8 cellular contexts compared by ENCODE assay signal in genomic region chr5:2750758-2751464, GRCh38. TPM values are rescaled to one million over a fixed set of nuclear protein-coding genes. Genes with fewer than 3 reads are reported as not detected.
A peak's percentile ranks its signal among the peaks of the same experiment; 100 is the strongest.
DNase-seq lines count a peak whose midpoint lies in the region; ATAC-seq and TF ChIP-seq lines count a peak whose summit lies in the region.

No MANE protein-coding gene starts in this region.

- peaks cover 55% of the 10 kb centered on the region for H3K27me3 Mint-ChIP-seq in activated CD8-positive, alpha-beta T cell treated with anti-CD3 and anti-CD28 coated beads for 36 hours

- H3K4me1 ChIP-seq in cardiac muscle cell (ENCODE audit: low read depth) (peaks cover 32% of the 10 kb centered on the region), ectodermal cell (ENCODE audit: control insufficient read depth, insufficient read depth, low read length) (peaks cover 15% of the 10 kb centered on the region), lung (ENCODE audit: control insufficient read depth in 2 of 2, insufficient read depth in 2 of 2, low read length in 2 of 2) (peaks cover 0 to 13% of the 10 kb centered on the region in 2 donors), SK-N-SH (ENCODE audit: control insufficient read depth in 1 of 2, insufficient read depth in 2 of 2, low read depth in 1 of 2, low read length in 1 of 2) (no peaks in the 10 kb centered on the region)

- no peaks in the 10 kb centered on the region for H3K9me2 ChIP-seq in SK-N-SH

- H3K4me3 Mint-ChIP-seq in activated CD8-positive, alpha-beta T cell treated with anti-CD3 and anti-CD28 coated beads for 36 hours, result no peak overlapping the region

- peak overlapping the region; percentile 97 for H3K4me3 ChIP-seq in cardiac muscle cell
- H3K4me3 ChIP-seq in ectodermal cell (ENCODE audit: insufficient read depth, low read depth, low read length), result peak overlapping the region; percentile 97
- peak overlapping the region; percentile 45 for H3K4me3 ChIP-seq in lung
- no peak overlapping the region for H3K4me3 ChIP-seq in SK-N-SH (ENCODE audit: low read depth in 2 of 2, low read length in 1 of 2)

- H3F3A ChIP-seq in SK-N-SH (replicated peaks; ENCODE audit: insufficient read depth), result no peaks in the 10 kb centered on the region

- H3K27me3 ChIP-seq in cardiac muscle cell (peaks cover 22% of the 10 kb centered on the region), ectodermal cell (ENCODE audit: control insufficient read depth, insufficient read depth, low read length, poor library complexity, severe bottlenecking) (peaks cover 14% of the 10 kb centered on the region), lung (ENCODE audit: control insufficient read depth, insufficient read depth) (peaks cover 23% of the 10 kb centered on the region), SK-N-SH (ENCODE audit: insufficient read depth) (peaks cover 63% of the 10 kb centered on the region)

- no peak for TF ChIP-seq RAD21 in SK-N-SH (IDR thresholded peaks at IDR 0.05; ENCODE audit: low read length)

- H3K27ac Mint-ChIP-seq in activated CD8-positive, alpha-beta T cell treated with anti-CD3 and anti-CD28 coated beads for 36 hours, result no peak overlapping the region

- no peaks in the 10 kb centered on the region for H4K20me1 ChIP-seq in SK-N-SH (ENCODE audit: insufficient read depth)

- H3K9me3 Mint-ChIP-seq in activated CD8-positive, alpha-beta T cell treated with anti-CD3 and anti-CD28 coated beads for 36 hours, result peaks cover 3% of the 10 kb centered on the region

- H3K36me3 Mint-ChIP-seq in activated CD8-positive, alpha-beta T cell treated with anti-CD3 and anti-CD28 coated beads for 36 hours (ENCODE audit: low read depth), result peaks cover 6% of the 10 kb centered on the region

- H2AFZ ChIP-seq in SK-N-SH (ENCODE audit: low read depth), result no peak overlapping the region

- H3K9ac ChIP-seq in SK-N-SH, result no peak overlapping the region

- H3K27ac ChIP-seq in cardiac muscle cell, result peak overlapping the region; percentile 94
- no peak overlapping the region for H3K27ac ChIP-seq in ectodermal cell (ENCODE audit: insufficient read depth, low read depth, low read length, poor library complexity, severe bottlenecking)
- peak overlapping the region in 1 of 2 donors; percentile 93 for H3K27ac ChIP-seq in lung (ENCODE audit: low read depth in 1 of 2, low read length in 1 of 2)
- H3K27ac ChIP-seq in SK-N-SH (ENCODE audit: low read depth in 2 of 2, low read length in 1 of 2), result no peak overlapping the region

- TF ChIP-seq CTCF in cardiac muscle cell (IDR thresholded peaks at IDR 0.05; ENCODE audit: low read depth, low read length), result no peak
- no peak for TF ChIP-seq CTCF in lung (IDR thresholded peaks at IDR 0.05; ENCODE audit: control extremely low read depth, extremely low read depth)
- no peak for TF ChIP-seq CTCF in SK-N-SH (IDR thresholded peaks at IDR 0.05)
- TF ChIP-seq CTCF in activated CD8-positive, alpha-beta T cell treated with anti-CD3 and anti-CD28 coated beads for 36 hours (IDR thresholded peaks at IDR 0.05), result no peak

- CTCF ChIA-PET in SK-N-SH (lab: Yijun Ruan, JAX), result no interaction called here
- CTCF ChIA-PET in activated CD8-positive, alpha-beta T cell treated with anti-CD3 and anti-CD28 coated beads for 36 hours (lab: Charles Lee), result interaction anchor here (0.6 kb wide), 1 partner anchor 365 kb away, joined by 3 read pairs; no protein-coding TSS in a partner anchor

- DNase-seq in cardiac muscle cell (ENCODE audit: low read depth in 1 of 2, low spot score in 1 of 2) (peak; percentile 12 to 69), cardiac septum (ENCODE audit: low spot score) (no peak), lung (ENCODE audit: low spot score) (no peak), SK-N-SH (no peak), amygdala (lab: John Stamatoyannopoulos, UW) (no peak), activated gamma-delta T cell treated with Interleukin-2 at 50 U/mL for 16 hours (no peak)
- no peak for DNase-seq in activated CD8-positive, alpha-beta T cell treated with anti-CD3 and anti-CD28 coated beads for 36 hours

- H3K79me2 ChIP-seq in SK-N-SH (ENCODE audit: insufficient read depth), result no peaks in the 10 kb centered on the region

- peaks cover 17% of the 10 kb centered on the region for H3K4me1 Mint-ChIP-seq in activated CD8-positive, alpha-beta T cell treated with anti-CD3 and anti-CD28 coated beads for 36 hours (ENCODE audit: low read depth)

- H3K36me3 ChIP-seq in cardiac muscle cell, result peaks cover 28% of the 10 kb centered on the region
- H3K36me3 ChIP-seq in ectodermal cell (ENCODE audit: control insufficient read depth, insufficient read depth, low read length), result peaks cover 16% of the 10 kb centered on the region
- no peaks in the 10 kb centered on the region for H3K36me3 ChIP-seq in lung (ENCODE audit: control insufficient read depth in 2 of 2, insufficient read depth in 2 of 2, low read length in 2 of 2)
- H3K36me3 ChIP-seq in SK-N-SH (replicated peaks in 1 of 2; ENCODE audit: control insufficient read depth in 1 of 2, insufficient read depth in 2 of 2, low read length in 1 of 2), result no peaks in the 10 kb centered on the region

- POLR2A ChIA-PET in SK-N-SH (lab: Yijun Ruan, JAX), result no interaction called here
- POLR2A ChIA-PET in activated CD8-positive, alpha-beta T cell treated with anti-CD3 and anti-CD28 coated beads for 36 hours (lab: Charles Lee), result no interaction called here

- intact Hi-C loops in cardiac septum (cut with DNase I), result loop anchor here (5.0 kb wide), 1 partner anchor 846 kb away; the partner anchor contains the start of gene IRX1
- intact Hi-C loops in activated CD8-positive, alpha-beta T cell treated with anti-CD3 and anti-CD28 coated beads for 36 hours (cut with micrococcal nuclease), result no loop called here

- no peak for ATAC-seq in lung (ENCODE audit: insufficient read depth, low FRiP score)
- no peak for ATAC-seq in activated CD8-positive, alpha-beta T cell treated with anti-CD3 and anti-CD28 coated beads for 36 hours

- no peak for TF ChIP-seq EP300 in SK-N-SH (IDR thresholded peaks at IDR 0.05; ENCODE audit: borderline replicate concordance in 1 of 2, low read depth in 1 of 2, low read length in 1 of 2)

- H3K9me3 ChIP-seq in cardiac muscle cell (ENCODE audit: low read depth) (no peaks in the 10 kb centered on the region), ectodermal cell (ENCODE audit: control insufficient read depth, low read length) (no peaks in the 10 kb centered on the region), lung (ENCODE audit: control insufficient read depth in 2 of 2, insufficient read depth in 1 of 2, low read length in 1 of 2) (peaks cover 0 to 17% of the 10 kb centered on the region in 2 donors), SK-N-SH (no peaks in the 10 kb centered on the region)

- WGBS in ectodermal cell, 2 experiments, result 0 to 1% methylated on average over 110 of the region's 110 CpGs
- WGBS in lung, 2 donors, result 2 to 3% methylated on average over 61 to 110 of the region's 110 CpGs
- WGBS in SK-N-SH (ENCODE audit: low lambda C conversion rate), result 13% methylated on average over 3 of the region's 110 CpGs

- no peak overlapping the region for H3K4me2 ChIP-seq in SK-N-SH

TF ChIP-seq in SK-N-SH, 30 proteins besides CTCF, POLR2A, EP300 and RAD21 (continues in another document):
- TF ChIP-seq FOSL2 (IDR thresholded peaks at IDR 0.05; ENCODE audit: borderline replicate concordance, low read depth) (no peak), SIN3A (IDR thresholded peaks at IDR 0.05; ENCODE audit: borderline replicate concordance, low read depth, low read length) (no peak), MEF2A (IDR thresholded peaks at IDR 0.05; ENCODE audit: borderline replicate concordance, low read depth) (no peak), GATA2 (CRISPR knock-in tag; IDR thresholded peaks at IDR 0.05) (no peak), PBX3 (IDR thresholded peaks at IDR 0.05) (no peak), RFX5 (IDR thresholded peaks at IDR 0.05; ENCODE audit: low read length) (no peak), TAF1 (IDR thresholded peaks at IDR 0.05; ENCODE audit: borderline replicate concordance, low read depth, low read length) (no peak), YY1 (IDR thresholded peaks at IDR 0.05; ENCODE audit: low read depth) (no peak), NFIC (IDR thresholded peaks at IDR 0.05; ENCODE audit: borderline replicate concordance) (no peak), NRF1 (IDR thresholded peaks at IDR 0.05; ENCODE audit: low read depth, low read length) (no peak), SMC3 (IDR thresholded peaks at IDR 0.05; ENCODE audit: low read depth, low read length) (no peak)

RNA-seq across cellular contexts. Expression of gene IRX2, which starts 0.6 kb away (rescaled TPM):
- total RNA-seq in cardiac muscle cell (112 and 122 TPM in 2 replicates), cardiac septum (3.2 TPM), lung (10 to 100 TPM; 60.8 to 64.5 TPM)
- polyA plus RNA-seq in cardiac muscle cell (55.2 and 59.9 TPM in 2 replicates), lung (10 to 100 TPM; 11.5 to 30.0 TPM), SK-N-SH (2012; rRNA removed) (not detected in 2 replicates)
- 83.1 TPM for polyA plus RNA-seq in ectodermal cell (2013, experiment 1 of 4)
- 78.2 TPM for polyA plus RNA-seq in ectodermal cell (2013, experiment 2 of 4)
- 82.0 TPM for polyA plus RNA-seq in ectodermal cell (2013, experiment 3 of 4)
- polyA plus RNA-seq in ectodermal cell (2013, experiment 4 of 4), result 85.9 TPM
- polyA plus RNA-seq in SK-N-SH (2012; cell fraction: cytosol; rRNA removed), result not detected in 2 replicates
- not detected in 2 replicates for polyA plus RNA-seq in SK-N-SH (2012; cell fraction: nucleus; rRNA removed)
- total RNA-seq in activated CD8-positive, alpha-beta T cell treated with anti-CD3 and anti-CD28 coated beads for 36 hours, result not detected

Comparison
In these comparisons a context has a peak if more than half of its experiments do, and no peak if none do; other contexts are left out.
1. DNase-seq: peak in cardiac muscle cell (2 of 2); none in cardiac septum (single experiment), lung (single experiment), SK-N-SH (single experiment), amygdala (0 of 56), activated gamma-delta T cell treated with Interleukin-2 at 50 U/mL for 16 hours (single experiment) and activated CD8-positive, alpha-beta T cell treated with anti-CD3 and anti-CD28 coated beads for 36 hours (single experiment).
2. RNA of gene IRX2, which starts 0.6 kb away (total RNA-seq): 112 to 122 TPM in cardiac muscle cell and 60.8 to 64.5 TPM in lung; 3.2 TPM in cardiac septum (single experiment) and not detected in activated CD8-positive, alpha-beta T cell treated with anti-CD3 and anti-CD28 coated beads for 36 hours; every median in the first group is over 10 times any median in the second.
3. H3K4me3 ChIP-seq: peak in cardiac muscle cell (single experiment), ectodermal cell (single experiment) and lung (single experiment); none in SK-N-SH (0 of 2).